Comparison of ENCODE assay signal across 8 cellular contexts in genomic region chr19:11496391-11497163, GRCh38. TPM values are rescaled to one million over a fixed set of nuclear protein-coding genes. Genes with fewer than 3 reads are reported as not detected.
A peak's percentile ranks its signal among the peaks of the same experiment; 100 is the strongest.
DNase-seq lines count a peak whose midpoint lies in the region; ATAC-seq, FAIRE-seq and TF ChIP-seq lines count a peak whose summit lies in the region.

No MANE protein-coding gene starts in this region.

- DNase-seq in GM03348 (ENCODE audit: low spot score) (peak; percentile 89), NB4 (ENCODE audit: low read depth) (peak; percentile 79), WTC11 (ENCODE audit: low spot score) (peak; percentile 91), bronchial epithelial cell (ENCODE audit: low read depth) (peak; percentile 71), left lobe of liver (ENCODE audit: low spot score) (no peak)
- peak; percentile 46 to 67 (median 51) for DNase-seq in stimulated activated CD4-positive, alpha-beta T cell treated with anti-CD3 and anti-CD28 coated beads, TNF-alpha, amount 100 ng/mL, for 24 hours (ENCODE audit: low read depth in 3 of 3)

- peak; percentile 97 for ATAC-seq in WTC11
- peak; percentile 51 for ATAC-seq in left lobe of liver
- no peak for ATAC-seq in HG03469 (IDR thresholded peaks at IDR 0.05; ENCODE audit: unreplicated experiment)
- ATAC-seq in GM18870 (IDR thresholded peaks at IDR 0.05; ENCODE audit: unreplicated experiment), result no peak

- no peak overlapping the region for H3K4me3 Mint-ChIP-seq in WTC11

- CTCF ChIA-PET in WTC11 (lab: Charles Lee), result interaction anchor here (0.8 to 1.9 kb wide), 3 partner anchors 14 to 203 kb away, joined by 3 to 6 read pairs (median 5); no protein-coding TSS in a partner anchor

- FAIRE-seq in bronchial epithelial cell (lab: Jason Lieb, UNC), result peak; percentile 13

- TF ChIP-seq CTCF in NB4 (IDR thresholded peaks at IDR 0.05; ENCODE audit: low read depth, low read length) (peak; percentile 84), WTC11 (IDR thresholded peaks at IDR 0.05) (peak; percentile 84), bronchial epithelial cell (IDR thresholded peaks at IDR 0.05; ENCODE audit: insufficient read depth, low read length, severe bottlenecking) (peak; percentile 77)

- H3K27me3 Mint-ChIP-seq in WTC11 (ENCODE audit: low read depth), result no peaks in the 10 kb centered on the region

- TF ChIP-seq POLR2A in NB4 (IDR thresholded peaks at IDR 0.05; ENCODE audit: extremely low read depth, insufficient read length), result no peak

- no peaks in the 10 kb centered on the region for H3K9me3 Mint-ChIP-seq in WTC11

- POLR2A ChIA-PET in WTC11 (lab: Charles Lee), result interaction anchor here (1.2 kb wide), 1 partner anchor 158 kb away, joined by 3 read pairs; no protein-coding TSS in a partner anchor

- no peaks in the 10 kb centered on the region for H3K4me1 Mint-ChIP-seq in WTC11

- peaks cover 8% of the 10 kb centered on the region for H3K36me3 ChIP-seq in bronchial epithelial cell (ENCODE audit: control insufficient read depth, insufficient read depth, low read length)

- no peak overlapping the region for H3K27ac Mint-ChIP-seq in WTC11

- no peaks in the 10 kb centered on the region for H3K27me3 ChIP-seq in bronchial epithelial cell (ENCODE audit: control insufficient read depth, insufficient read depth, low read length)

- peaks cover 6% of the 10 kb centered on the region for H3K36me3 Mint-ChIP-seq in WTC11

- H3K4me3 ChIP-seq in NB4 (ENCODE audit: low read depth, low read length), result no peak overlapping the region
- H3K4me3 ChIP-seq in bronchial epithelial cell (ENCODE audit: low read depth, low read length), result no peak overlapping the region

TF ChIP-seq in WTC11, 78 proteins besides CTCF, POLR2A, EP300 and RAD21:
- TF ChIP-seq PRRX2 (CRISPR knock-in tag; IDR thresholded peaks at IDR 0.05), result no peak
- 0 out of 2 replicates have a peak, but pooled peaks have one; percentile 3 for TF ChIP-seq GTF2I (CRISPR knock-in tag; conservative IDR thresholded peaks at IDR 0.05)
- no peak for TF ChIP-seq ZBTB21 (CRISPR knock-in tag; IDR thresholded peaks at IDR 0.05; ENCODE audit: borderline replicate concordance)
- TF ChIP-seq, protein P1, sequence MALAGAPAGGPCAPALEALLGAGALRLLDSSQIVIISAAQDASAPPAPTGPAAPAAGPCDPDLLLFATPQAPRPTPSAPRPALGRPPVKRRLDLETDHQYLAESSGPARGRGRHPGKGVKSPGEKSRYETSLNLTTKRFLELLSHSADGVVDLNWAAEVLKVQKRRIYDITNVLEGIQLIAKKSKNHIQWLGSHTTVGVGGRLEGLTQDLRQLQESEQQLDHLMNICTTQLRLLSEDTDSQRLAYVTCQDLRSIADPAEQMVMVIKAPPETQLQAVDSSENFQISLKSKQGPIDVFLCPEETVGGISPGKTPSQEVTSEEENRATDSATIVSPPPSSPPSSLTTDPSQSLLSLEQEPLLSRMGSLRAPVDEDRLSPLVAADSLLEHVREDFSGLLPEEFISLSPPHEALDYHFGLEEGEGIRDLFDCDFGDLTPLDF (CRISPR knock-in tag; IDR thresholded peaks at IDR 0.05), result no peak
- TF ChIP-seq FOXP4 (CRISPR knock-in tag; IDR thresholded peaks at IDR 0.05), result no peak
- TF ChIP-seq ATF2 (CRISPR knock-in tag; IDR thresholded peaks at IDR 0.05; ENCODE audit: borderline replicate concordance, low read depth), result no peak
- TF ChIP-seq, protein P2, sequence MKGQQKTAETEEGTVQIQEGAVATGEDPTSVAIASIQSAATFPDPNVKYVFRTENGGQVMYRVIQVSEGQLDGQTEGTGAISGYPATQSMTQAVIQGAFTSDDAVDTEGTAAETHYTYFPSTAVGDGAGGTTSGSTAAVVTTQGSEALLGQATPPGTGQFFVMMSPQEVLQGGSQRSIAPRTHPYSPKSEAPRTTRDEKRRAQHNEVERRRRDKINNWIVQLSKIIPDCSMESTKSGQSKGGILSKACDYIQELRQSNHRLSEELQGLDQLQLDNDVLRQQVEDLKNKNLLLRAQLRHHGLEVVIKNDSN (CRISPR knock-in tag; IDR thresholded peaks at IDR 0.05), result 0 out of 2 replicates have a peak, but pooled peaks have one; percentile 5
- TF ChIP-seq, protein P3, sequence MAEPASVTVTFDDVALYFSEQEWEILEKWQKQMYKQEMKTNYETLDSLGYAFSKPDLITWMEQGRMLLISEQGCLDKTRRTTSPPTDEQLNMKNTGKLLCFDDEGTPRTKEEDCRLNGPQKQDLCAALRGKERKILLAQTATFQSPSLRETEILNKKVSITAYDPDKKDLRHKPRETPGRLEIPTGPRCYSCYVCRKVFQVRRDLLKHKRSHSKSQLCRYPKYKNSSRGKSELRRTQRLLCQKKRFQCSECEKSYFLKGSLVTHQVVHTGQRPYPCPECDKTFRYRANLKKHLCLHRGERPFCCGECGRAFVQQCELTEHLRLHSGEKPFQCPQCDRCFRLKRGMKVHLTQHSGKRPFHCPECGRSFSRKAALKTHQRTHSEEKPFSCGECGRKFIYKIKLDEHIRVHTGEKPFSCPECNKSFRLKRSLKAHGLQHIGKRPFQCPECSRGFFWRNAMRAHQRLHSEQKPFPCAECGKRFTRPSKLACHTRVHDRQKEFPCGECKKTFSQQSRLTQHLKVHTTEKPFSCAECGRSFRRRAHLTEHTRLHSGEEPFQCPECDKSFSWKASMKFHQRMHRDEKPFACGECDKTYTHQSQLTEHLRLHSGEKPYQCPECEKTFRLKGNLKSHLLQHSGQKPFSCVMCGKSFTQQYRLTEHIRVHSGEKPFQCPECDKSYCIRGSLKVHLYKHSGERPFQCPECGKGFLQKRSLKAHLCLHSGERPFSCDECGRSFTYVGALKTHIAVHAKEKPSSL (CRISPR knock-in tag; conservative IDR thresholded peaks at IDR 0.05), result no peak
- TF ChIP-seq ATF6 (CRISPR knock-in tag; IDR thresholded peaks at IDR 0.05), result no peak

RNA-seq across cellular contexts. Expression of gene ZNF653, which starts 9.1 kb away (rescaled TPM):
- total RNA-seq in WTC11 (2021) (10.3 to 13.4 TPM (median 11.5 TPM) in 3 replicates), bronchial epithelial cell (5.3 and 8.3 TPM in 2 replicates), left lobe of liver (8.3 TPM)

RNA-seq across cellular contexts. Expression of gene ELAVL3, which starts 15.7 kb away (rescaled TPM):
- total RNA-seq in WTC11 (2021) (1.4 to 3.0 TPM (median 1.6 TPM) in 3 replicates), bronchial epithelial cell (not detected in 2 replicates), left lobe of liver (not detected)

RNA-seq across cellular contexts. Expression of gene ECSIT, which starts 32.4 kb away (rescaled TPM):
- total RNA-seq in WTC11 (2021), result 56.4 to 64.1 TPM (median 61.7 TPM) in 3 replicates
- 27.7 and 57.4 TPM in 2 replicates for total RNA-seq in bronchial epithelial cell
- total RNA-seq in left lobe of liver, result 45.6 TPM

RNA-seq across cellular contexts. Expression of gene CNN1, which starts 42.1 kb away (rescaled TPM):
- total RNA-seq in WTC11 (2021) (16.0 to 18.0 TPM (median 17.4 TPM) in 3 replicates), bronchial epithelial cell (not detected in 2 replicates), left lobe of liver (0.98 TPM)

Comparison
In these comparisons a context has a peak if more than half of its experiments do, and no peak if none do; other contexts are left out.
1. ATAC-seq: peak in WTC11 (single experiment) and left lobe of liver (single experiment); none in HG03469 (single experiment) and GM18870 (single experiment).
2. Peak in every context shown above with its lines, with median percentiles within 50 percentile points of each other: CTCF ChIP-seq.